Comparison of ENCODE assay signal across 15 cellular contexts in genomic region chr5:59095480-59095879, GRCh38.
DNase-seq lines count a peak whose midpoint lies in the region; ATAC-seq and TF ChIP-seq lines count a peak whose summit lies in the region.
"Had no signal": no experiment of that assay in that cellular context is flagged by ENCODE, and none has a peak within 500 bp of the region (broad histone marks: within the 10 kb centered on the region; RNA-seq: fewer than 3 reads in every experiment).

No MANE protein-coding gene starts in this region.

- peaks cover 0 to 3% of the 10 kb centered on the region in 2 donors for H3K4me1 ChIP-seq in right atrium auricular region
- peaks cover 6% of the 10 kb centered on the region for H3K4me1 ChIP-seq in upper lobe of right lung
- H3K4me1 ChIP-seq: adrenal gland had no signal

- DNase-seq in Right ventricle myocardium inferior (ENCODE audit: missing footprints) (no peak), right atrium auricular region (ENCODE audit: low spot score) (no peak), fibroblast of mammary gland (ENCODE audit: low read depth) (peak; percentile 50), natural killer cell (no peak), upper lobe of right lung (no peak), HuH-7.5 (ENCODE audit: low spot score) (no peak), glomerular visceral epithelial cell (ENCODE audit: extremely low spot score) (no peak), posterior cingulate gyrus (no peak)
- DNase-seq: activated CD4-positive, alpha-beta T cell treated with anti-CD3 and anti-CD28 coated beads, Interleukin-2, amount 50 U/mL, for 1 hour; adrenal gland; HFFc6; KBM-7; NCI-H1105 treated with DMSO at 0.1 percent for 48 hours; T1000 had no signal

- no peaks in the 10 kb centered on the region for H3K9me3 ChIP-seq in right atrium auricular region
- no peaks in the 10 kb centered on the region for H3K9me3 ChIP-seq in upper lobe of right lung
- H3K9me3 ChIP-seq: adrenal gland had no signal

- peaks cover 36 to 46% of the 10 kb centered on the region in 2 donors for H3K4me1 Mint-ChIP-seq in natural killer cell
- H3K4me1 Mint-ChIP-seq: memory B cell had no signal

- no peaks in the 10 kb centered on the region for H3K27me3 Mint-ChIP-seq in natural killer cell (ENCODE audit: low read depth in 2 of 2)
- H3K27me3 Mint-ChIP-seq: memory B cell had no signal

- H3K9me3 Mint-ChIP-seq in natural killer cell: no peaks in the 10 kb centered on the region
- H3K9me3 Mint-ChIP-seq: HFFc6, memory B cell had no signal

- H3K27ac ChIP-seq in right atrium auricular region (peak overlapping the region in 1 of 2 donors; percentile 23), upper lobe of right lung (peak overlapping the region; percentile 39)
- H3K27ac ChIP-seq: adrenal gland had no signal

- no peak for TF ChIP-seq CTCF in right atrium auricular region (IDR thresholded peaks at IDR 0.05)
- no peak for TF ChIP-seq CTCF in fibroblast of mammary gland (conservative IDR thresholded peaks at IDR 0.05; ENCODE audit: control insufficient read depth, insufficient read depth, low read depth, low read length)
- TF ChIP-seq CTCF in natural killer cell (IDR thresholded peaks at IDR 0.05): no peak
- TF ChIP-seq CTCF in upper lobe of right lung (IDR thresholded peaks at IDR 0.05): no peak

- H3K4me3 ChIP-seq in right atrium auricular region (no peak overlapping the region), fibroblast of mammary gland (ENCODE audit: control insufficient read depth, low read depth, low read length) (no peak overlapping the region), upper lobe of right lung (peak overlapping the region; percentile 6)
- H3K4me3 ChIP-seq: adrenal gland had no signal

- no peaks in the 10 kb centered on the region for H3K27me3 ChIP-seq in right atrium auricular region
- no peaks in the 10 kb centered on the region for H3K27me3 ChIP-seq in upper lobe of right lung
- H3K27me3 ChIP-seq: adrenal gland had no signal

- H3K36me3 Mint-ChIP-seq in natural killer cell: no peaks in the 10 kb centered on the region
- H3K36me3 Mint-ChIP-seq: memory B cell had no signal

- ATAC-seq in Right ventricle myocardium inferior: peak; percentile 62
- no peak for ATAC-seq in natural killer cell
- peak; percentile 57 for ATAC-seq in upper lobe of right lung

- H3K36me3 ChIP-seq in right atrium auricular region: no peaks in the 10 kb centered on the region
- no peaks in the 10 kb centered on the region for H3K36me3 ChIP-seq in upper lobe of right lung
- H3K36me3 ChIP-seq: adrenal gland had no signal

- H3K27ac Mint-ChIP-seq in natural killer cell: peak overlapping the region; percentile 60 to 71
- H3K27ac Mint-ChIP-seq: HFFc6, memory B cell had no signal

- no peak overlapping the region for H3K4me3 Mint-ChIP-seq in natural killer cell
- H3K4me3 Mint-ChIP-seq: HFFc6, memory B cell had no signal

- intact Hi-C loops in Right ventricle myocardium inferior (cut with DNase I) (no loop called here), natural killer cell (cut with micrococcal nuclease) (no loop called here), upper lobe of right lung (cut with DNase I) (no loop called here), posterior cingulate gyrus (cut with DNase I) (no loop called here)

Comparison
In these comparisons a context has a peak if more than half of its experiments do, and no peak if none do; other contexts are left out.
1. ATAC-seq: peak in Right ventricle myocardium inferior (single experiment) and upper lobe of right lung (single experiment); none in natural killer cell (0 of 3).